11 cellular contexts compared by ENCODE assay signal in genomic region chr4:41204400-41204978, GRCh38. TPM values are rescaled to one million over a fixed set of nuclear protein-coding genes. Genes with fewer than 3 reads are reported as not detected.
A peak's percentile ranks its signal among the peaks of the same experiment; 100 is the strongest.
DNase-seq lines count a peak whose midpoint lies in the region; TF ChIP-seq lines count a peak whose summit lies in the region.
"Had no signal": no experiment of that assay in that cellular context is flagged by ENCODE, and none has a peak within 500 bp of the region (broad histone marks: within the 10 kb centered on the region; RNA-seq: fewer than 3 reads in every experiment).

No MANE protein-coding gene starts in this region.

- H3K27ac ChIP-seq in cingulate gyrus (ENCODE audit: low read depth, low read length) (peak overlapping the region; percentile 31), layer of hippocampus (ENCODE audit: low read depth, low read length) (peak overlapping the region; percentile 9), tibial artery (peak overlapping the region; percentile 21 to 30)
- H3K27ac ChIP-seq: WERI-Rb-1 had no signal

- DNase-seq in M059J (ENCODE audit: low read depth) (peak; percentile 97), tibial artery (no peak), dedifferentiated amniotic fluid mesenchymal stem cell (ENCODE audit: extremely low spot score) (no peak), SKM-1 treated with dmso at 0.1 percent for 144 hours (lab: John Stamatoyannopoulos, UW; ENCODE audit: unreplicated experiment) (no peak), NCI-H82 (lab: John Stamatoyannopoulos, UW) (no peak)
- no peak for DNase-seq in stimulated activated CD4-positive, alpha-beta T cell treated with anti-CD3 and anti-CD28 coated beads, Interleukin-4, amount 100 ng/mL, for 24 hours
- DNase-seq: central memory CD4-positive, alpha-beta T cell; naive B cell; WERI-Rb-1 had no signal

- H3K4me1 ChIP-seq in tibial artery = peaks cover 0 to 96% (median 48%) of the 10 kb centered on the region in 4 donors

- no peak overlapping the region for H3K4me3 ChIP-seq in tibial artery

- H3K27me3 ChIP-seq in layer of hippocampus (ENCODE audit: control insufficient read depth, insufficient read depth, low read length) = no peaks in the 10 kb centered on the region
- no peaks in the 10 kb centered on the region for H3K27me3 ChIP-seq in tibial artery

- no peaks in the 10 kb centered on the region for H3K9me3 ChIP-seq in tibial artery

- H3K36me3 ChIP-seq in tibial artery = no peaks in the 10 kb centered on the region
- H3K36me3 ChIP-seq: WERI-Rb-1 had no signal

- intact Hi-C loops in tibial artery (cut with DNase I; ENCODE audit: low total_unique reads) = no loop called here

- TF ChIP-seq CTCF in tibial artery (IDR thresholded peaks at IDR 0.05) = no peak

RNA-seq across cellular contexts. Expression of gene APBB2, which starts 9.9 kb away (rescaled TPM):
- 44.7 and 81.9 TPM in 2 replicates for total RNA-seq in M059J (2014; rRNA removed; shearing (Covaris generic))

RNA-seq across cellular contexts. Expression of gene UCHL1, which starts 52.2 kb away (rescaled TPM):
- 1,483 and 1,510 TPM in 2 replicates for total RNA-seq in M059J (2014; rRNA removed; shearing (Covaris generic))
